In genomic region chr5:55675119-55675518, GRCh38 we compare ENCODE assay signal across 25 cellular contexts. TPM values are rescaled to one million over a fixed set of nuclear protein-coding genes. Genes with fewer than 3 reads are reported as not detected.
DNase-seq lines count a peak whose midpoint lies in the region; ATAC-seq, FAIRE-seq and TF ChIP-seq lines count a peak whose summit lies in the region.
"Had no signal": no experiment of that assay in that cellular context is flagged by ENCODE, and none has a peak within 500 bp of the region (broad histone marks: within the 10 kb centered on the region; RNA-seq: fewer than 3 reads in every experiment).

No MANE protein-coding gene starts in this region.

- H3K36me3 Mint-ChIP-seq in nephron (ENCODE audit: low read depth), result peaks cover 5% of the 10 kb centered on the region
- H3K36me3 Mint-ChIP-seq: activated naive CD4-positive, alpha-beta T cell treated with anti-CD3 and anti-CD28 coated beads, Interleukin-2, amount 50 U/mL, for 24 hours had no signal

- H3K27ac ChIP-seq in A549, result peak overlapping the region in 1 of 2 experiments; percentile 59; a peak in 2 of 6 replicates
- H3K27ac ChIP-seq in RWPE2 (ENCODE audit: poor library complexity, severe bottlenecking), result peak overlapping the region; percentile 15
- H3K27ac ChIP-seq in RWPE1, result no peak overlapping the region
- H3K27ac ChIP-seq: upper lobe of right lung had no signal

- H3K4me2 ChIP-seq in A549, result peak overlapping the region; percentile 21; the same call in 1 of the 3 replicates
- H3K4me2 ChIP-seq: GM23338 had no signal

- H3K4me3 ChIP-seq in A549 (no peak overlapping the region), RWPE2 (ENCODE audit: severe bottlenecking) (no peak overlapping the region)
- H3K4me3 ChIP-seq: GM23338, upper lobe of right lung had no signal

- H3K27ac Mint-ChIP-seq in nephron, result peak overlapping the region; percentile 81 to 98 (median 87)
- H3K27ac Mint-ChIP-seq: activated CD4-positive, alpha-beta memory T cell treated with anti-CD3 and anti-CD28 coated beads, Interleukin-2, amount 10 ng/mL, durations not matched to agents 7 days and 5 days; activated naive CD4-positive, alpha-beta T cell treated with anti-CD3 and anti-CD28 coated beads, Interleukin-2, amount 50 U/mL, for 24 hours; CD8-positive, alpha-beta T cell; GM23338; IgD-negative memory B cell; stimulated activated naive B cell treated with anti-CD40 and anti-IgM and Interleukin-4, amounts not matched to agents 10 μg/mL and 1 μg/mL and 100 μg/mL, for 72 hours had no signal

- no peaks in the 10 kb centered on the region for H3K27me3 ChIP-seq in RWPE2 (ENCODE audit: insufficient read depth, poor library complexity, severe bottlenecking)
- H3K27me3 ChIP-seq: upper lobe of right lung had no signal

- no peak for DNase-seq in A549 (ENCODE audit: low read depth in 1 of 2, low spot score in 1 of 2)
- DNase-seq in RWPE2 (ENCODE audit: low spot score), result no peak
- no peak for DNase-seq in Kasumi-1 (lab: John Stamatoyannopoulos, UW)
- DNase-seq in RWPE1 (ENCODE audit: low spot score), result no peak
- DNase-seq: activated CD4-positive, alpha-beta memory T cell treated with anti-CD3 and anti-CD28 coated beads, Interleukin-2, amount 10 ng/mL, durations not matched to agents 7 days and 5 days; activated T-cell treated with anti-CD3 and anti-CD28 coated beads, Interleukin-2, amount 50 U/mL, for 1 hour; CD8-positive, alpha-beta T cell; DMS79 treated with DMSO at 0.1 percent for 48 hours; hippocampal formation; mesendoderm; MV-4-11; NCI-H187 treated with DMSO at 0.1 percent for 48 hours; SHP77; stimulated activated naive B cell treated with anti-CD40 and anti-IgM and Interleukin-4, amounts not matched to agents 10 μg/mL and 1 μg/mL and 100 μg/mL, for 72 hours; upper lobe of right lung had no signal

- H3K4me1 ChIP-seq in A549 (peaks cover 30% of the 10 kb centered on the region), RWPE2 (ENCODE audit: insufficient read depth, poor library complexity, severe bottlenecking) (peaks cover 11% of the 10 kb centered on the region)
- H3K4me1 ChIP-seq: upper lobe of right lung had no signal

- no peaks in the 10 kb centered on the region for H3K27me3 Mint-ChIP-seq in nephron (ENCODE audit: low read depth)
- H3K27me3 Mint-ChIP-seq: activated CD4-positive, alpha-beta memory T cell treated with anti-CD3 and anti-CD28 coated beads, Interleukin-2, amount 10 ng/mL, durations not matched to agents 7 days and 5 days; activated naive CD4-positive, alpha-beta T cell treated with anti-CD3 and anti-CD28 coated beads, Interleukin-2, amount 50 U/mL, for 24 hours; IgD-negative memory B cell; stimulated activated naive B cell treated with anti-CD40 and anti-IgM and Interleukin-4, amounts not matched to agents 10 μg/mL and 1 μg/mL and 100 μg/mL, for 72 hours had no signal

- POLR2A ChIA-PET in A549 (lab: Yijun Ruan, JAX) (no interaction called here), RWPE1 (lab: Yijun Ruan, JAX; ENCODE audit: low non-redundant PET) (no interaction called here)

- peaks cover 13% of the 10 kb centered on the region for H3K36me3 ChIP-seq in RWPE2 (ENCODE audit: low read depth)
- H3K36me3 ChIP-seq: upper lobe of right lung had no signal

- TF ChIP-seq CTCF in A549 (IDR thresholded peaks at IDR 0.05) (no peak), RWPE2 (IDR thresholded peaks at IDR 0.05; ENCODE audit: poor library complexity, severe bottlenecking) (no peak), nephron (IDR thresholded peaks at IDR 0.05; ENCODE audit: unreplicated experiment in 3 of 3) (no peak), RWPE1 (conservative IDR thresholded peaks at IDR 0.05; ENCODE audit: low read depth) (no peak)

- FAIRE-seq in A549 (lab: Jason Lieb, UNC) (no peak), endometrium (lab: Jason Lieb, UNC) (peak; percentile 83)
- FAIRE-seq: keratinocyte had no signal

- CTCF ChIA-PET in A549 (lab: Yijun Ruan, JAX), result interaction anchor here (0.6 to 1.2 kb wide), 2 partner anchors 17 to 86 kb away, joined by 3 read pairs; no protein-coding TSS in a partner anchor
- CTCF ChIA-PET in RWPE1 (lab: Yijun Ruan, JAX), result no interaction called here

- no peaks in the 10 kb centered on the region for H3K9me3 Mint-ChIP-seq in nephron
- H3K9me3 Mint-ChIP-seq: activated CD4-positive, alpha-beta memory T cell treated with anti-CD3 and anti-CD28 coated beads, Interleukin-2, amount 10 ng/mL, durations not matched to agents 7 days and 5 days; activated naive CD4-positive, alpha-beta T cell treated with anti-CD3 and anti-CD28 coated beads, Interleukin-2, amount 50 U/mL, for 24 hours; CD8-positive, alpha-beta T cell; GM23338; IgD-negative memory B cell; stimulated activated naive B cell treated with anti-CD40 and anti-IgM and Interleukin-4, amounts not matched to agents 10 μg/mL and 1 μg/mL and 100 μg/mL, for 72 hours; T-helper 1 cell treated with Interleukin-12 subunit alpha and Interleukin-12 subunit beta and Interleukin-4 antibody, amounts not matched to agents 30 μg/mL and 1 μg/mL, for 36 hours had no signal

- H3K4me3 Mint-ChIP-seq in nephron, result no peak overlapping the region
- H3K4me3 Mint-ChIP-seq: activated CD4-positive, alpha-beta memory T cell treated with anti-CD3 and anti-CD28 coated beads, Interleukin-2, amount 10 ng/mL, durations not matched to agents 7 days and 5 days; activated naive CD4-positive, alpha-beta T cell treated with anti-CD3 and anti-CD28 coated beads, Interleukin-2, amount 50 U/mL, for 24 hours; CD8-positive, alpha-beta T cell; GM23338; IgD-negative memory B cell; neural crest cell; stimulated activated naive B cell treated with anti-CD40 and anti-IgM and Interleukin-4, amounts not matched to agents 10 μg/mL and 1 μg/mL and 100 μg/mL, for 72 hours; T-helper 1 cell treated with Interleukin-12 subunit alpha and Interleukin-12 subunit beta and Interleukin-4 antibody, amounts not matched to agents 30 μg/mL and 1 μg/mL, for 36 hours had no signal

- no peak for TF ChIP-seq POLR2A in A549 (IDR thresholded peaks at IDR 0.05; ENCODE audit: low read length)

- 9% methylated on average over 1 of the region's 1 CpG for WGBS in A549 (ENCODE audit: missing lambda C conversion rate)

- H3K4me1 Mint-ChIP-seq in nephron, result peaks cover 42% of the 10 kb centered on the region
- H3K4me1 Mint-ChIP-seq: GM23338 had no signal

- ATAC-seq in A549 (no peak), RWPE2 (ENCODE audit: low read depth) (no peak), HG02938 (IDR thresholded peaks at IDR 0.05; ENCODE audit: unreplicated experiment) (no peak), GM18511 (IDR thresholded peaks at IDR 0.05; ENCODE audit: unreplicated experiment) (no peak)
- ATAC-seq: CD8-positive, alpha-beta T cell; GM23338; stimulated activated naive B cell treated with anti-CD40 and anti-IgM and Interleukin-4, amounts not matched to agents 10 μg/mL and 1 μg/mL and 100 μg/mL, for 72 hours; upper lobe of right lung had no signal

- TF ChIP-seq RAD21 in A549 (conservative IDR thresholded peaks at IDR 0.05 in 1 of 2, IDR thresholded peaks at IDR 0.05 in 1 of 2), result no peak

- no peaks in the 10 kb centered on the region for H3K9me3 ChIP-seq in A549
- H3K9me3 ChIP-seq in RWPE2 (ENCODE audit: severe bottlenecking), result no peaks in the 10 kb centered on the region
- H3K9me3 ChIP-seq: upper lobe of right lung had no signal

- no peak for TF ChIP-seq EP300 in A549 (IDR thresholded peaks at IDR 0.05)

TF ChIP-seq in A549, 52 proteins besides CTCF, POLR2A, EP300 and RAD21:
- TF ChIP-seq RARB (CRISPR knock-in tag; IDR thresholded peaks at IDR 0.05), result no peak
- no peak for TF ChIP-seq NPAS2 (CRISPR knock-in tag; IDR thresholded peaks at IDR 0.05; ENCODE audit: borderline replicate concordance)
- peak; percentile 79 for TF ChIP-seq MAFK (IDR thresholded peaks at IDR 0.05; ENCODE audit: partially characterized antibody)
- no peak for TF ChIP-seq ATOH8 (CRISPR knock-in tag; IDR thresholded peaks at IDR 0.05; ENCODE audit: low read depth)

RNA-seq across cellular contexts. Expression of gene SLC38A9, which starts 37.0 kb away (rescaled TPM):
- polyA plus RNA-seq in A549 (2011; rRNA removed), result 37.3 and 43.5 TPM in 2 replicates
- polyA plus RNA-seq in A549 (2012; cell fraction: cytosol; rRNA removed), result 5.6 and 7.5 TPM in 2 replicates
- polyA plus RNA-seq in A549 (2012; cell fraction: nucleus; rRNA removed), result 8.2 and 9.8 TPM in 2 replicates
- polyA plus RNA-seq in A549 (2017; fragmentation: RNase III; extraction: RNeasy Plus Mini Kit Qiagen cat#74134 plus additional on column Dnase treatment), result 20.0 to 25.5 TPM (median 22.8 TPM) in 3 replicates
- polyA minus RNA-seq in A549 (2011; rRNA and poly(A)+ RNA removed), result 22.0 and 28.7 TPM in 2 replicates
